8 cellular contexts compared by ENCODE assay signal in the genomic region with DNA sequence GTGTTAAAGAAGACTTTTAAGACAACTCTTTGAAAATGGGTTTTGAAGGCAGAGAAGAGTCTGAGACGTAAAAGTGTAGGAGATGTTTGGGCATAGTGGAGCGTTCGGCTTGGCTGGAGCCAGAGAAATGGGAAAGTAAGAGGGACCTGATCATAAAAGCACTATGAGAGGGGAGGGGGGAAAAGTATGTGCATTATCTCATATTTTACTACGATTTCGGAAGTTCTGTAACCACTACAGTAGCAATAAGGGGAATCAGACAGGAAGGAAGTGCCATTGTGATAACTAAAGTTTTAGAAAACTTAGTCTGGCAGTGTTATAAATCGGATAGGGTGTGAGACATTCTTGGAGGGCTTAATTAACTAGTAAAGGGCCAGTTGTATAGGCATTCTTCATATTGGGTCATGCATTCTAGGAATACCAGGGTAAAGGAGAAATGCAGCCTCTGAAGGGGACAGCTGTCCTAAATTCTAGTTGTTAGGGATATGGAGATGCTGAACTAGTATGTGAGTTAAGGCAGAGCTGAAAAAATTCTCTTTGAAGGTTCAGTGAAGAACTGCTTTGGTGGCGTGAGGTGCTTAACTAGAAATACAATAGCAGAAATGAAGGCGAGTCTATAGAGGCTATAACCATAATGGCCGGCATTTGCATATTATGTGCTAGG.
A peak's percentile ranks its signal among the peaks of the same experiment; 100 is the strongest.
DNase-seq lines count a peak whose midpoint lies in the region; ATAC-seq, FAIRE-seq and TF ChIP-seq lines count a peak whose summit lies in the region.

No MANE protein-coding gene starts in this region.

- POLR2A ChIA-PET in HepG2 (lab: Yijun Ruan, JAX), result no interaction called here
- POLR2A ChIA-PET in K562 (lab: Yijun Ruan, JAX), result no interaction called here

- H3K4me1 ChIP-seq in right lobe of liver (no peaks in the 10 kb centered on the region), HepG2 (ENCODE audit: insufficient read depth, low read length) (peaks cover 10% of the 10 kb centered on the region), K562 (replicated peaks in 1 of 2; ENCODE audit: control insufficient read depth in 2 of 2, insufficient read depth in 2 of 2, low read length in 2 of 2) (peaks cover 2 to 6% of the 10 kb centered on the region in 2 experiments; a peak in 4 of 5 replicates), mononuclear cell (ENCODE audit: insufficient read depth, low read length) (peaks cover 28% of the 10 kb centered on the region), vagina (peaks cover 10% of the 10 kb centered on the region)

- H3K36me3 ChIP-seq in right lobe of liver (no peaks in the 10 kb centered on the region), HepG2 (replicated peaks in 1 of 2; ENCODE audit: control insufficient read depth in 1 of 2, insufficient read depth in 2 of 2, low read length in 2 of 2) (no peaks in the 10 kb centered on the region), K562 (ENCODE audit: control insufficient read depth, insufficient read depth, low read length) (no peaks in the 10 kb centered on the region), vagina (no peaks in the 10 kb centered on the region)

- H3K4me3 ChIP-seq in right lobe of liver (peak overlapping the region in 2 of 3 donors; percentile 36 to 64), HepG2 (replicated peaks in 1 of 3; ENCODE audit: insufficient read depth in 1 of 3, low read depth in 2 of 3, low read length in 3 of 3) (no peak overlapping the region), K562 (peak overlapping the region; percentile 55), mononuclear cell (ENCODE audit: low read length) (peak overlapping the region; percentile 20), vagina (peak overlapping the region; percentile 40 to 59)

- H3K27me3 ChIP-seq in right lobe of liver, result no peaks in the 10 kb centered on the region
- peaks cover 0 to 11% of the 10 kb centered on the region in 2 experiments; a peak in 2 of 5 replicates for H3K27me3 ChIP-seq in HepG2 (ENCODE audit: control insufficient read depth in 1 of 2, insufficient read depth in 2 of 2, low read length in 2 of 2)
- no peaks in the 10 kb centered on the region for H3K27me3 ChIP-seq in K562 (ENCODE audit: control insufficient read depth in 2 of 2, insufficient read depth in 2 of 2, low read length in 2 of 2)
- H3K27me3 ChIP-seq in mononuclear cell (ENCODE audit: insufficient read depth, low read length), result no peaks in the 10 kb centered on the region
- H3K27me3 ChIP-seq in vagina, result no peaks in the 10 kb centered on the region

- in situ Hi-C loops in HepG2 (cut with HindIII; ENCODE audit: extremely low pct_ligation_motif_present, low pct_unique_long_range_greater_than_20kb), result no loop called here
- in situ Hi-C loops in K562 (cut with MboI), result no loop called here

- H3K4me2 ChIP-seq in HepG2 (ENCODE audit: low read depth, low read length) (no peak overlapping the region), K562 (ENCODE audit: insufficient read depth, low read length) (peak overlapping the region; percentile 85)

- DNase-seq in right lobe of liver (no peak), HepG2 (ENCODE audit: low spot score) (no peak), K562 (ENCODE audit: extremely low read depth in 1 of 4, low spot score in 3 of 4) (no peak), vagina (ENCODE audit: extremely low spot score in 2 of 2) (no peak), iPS-NIHi7 (ENCODE audit: extremely low spot score) (no peak), SIG-M5 treated with dmso at 0.1 percent for 504 hours (lab: John Stamatoyannopoulos, UW; ENCODE audit: unreplicated experiment) (no peak)

- H3K27ac ChIP-seq in right lobe of liver, result no peak overlapping the region
- no peak overlapping the region for H3K27ac ChIP-seq in HepG2 (ENCODE audit: extremely low read length, insufficient read depth, low read length)
- H3K27ac ChIP-seq in K562 (ENCODE audit: extremely low read depth, low read depth, low read length), result no peak overlapping the region
- H3K27ac ChIP-seq in vagina, result no peak overlapping the region

- FAIRE-seq in HepG2 (lab: Jason Lieb, UNC), result no peak
- FAIRE-seq in K562 (lab: Jason Lieb, UNC), result no peak

- intact Hi-C loops in right lobe of liver (cut with DNase I), result no loop called here
- intact Hi-C loops in HepG2 (cut with micrococcal nuclease; ENCODE audit: unreplicated experiment), result no loop called here
- intact Hi-C loops in K562 (cut with micrococcal nuclease), result no loop called here
- intact Hi-C loops in vagina (cut with DNase I), result no loop called here

- 48% methylated on average over 9 of the region's 9 CpGs for WGBS in right lobe of liver (ENCODE audit: insufficient coverage, low coverage, low lambda C conversion rate, missing lambda C conversion rate)
- 41% methylated on average over 9 of the region's 9 CpGs for WGBS in HepG2 (ENCODE audit: low lambda C conversion rate)
- whole genome bisulfite sequencing in K562 (ENCODE audit: insufficient coverage, low coverage, missing lambda C conversion rate), result 54% methylated on average over 9 of the region's 9 CpGs

- TF ChIP-seq CTCF in right lobe of liver (IDR thresholded peaks at IDR 0.05) (no peak), HepG2 (CRISPR knock-in tag; IDR thresholded peaks at IDR 0.05) (no peak), K562 (IDR thresholded peaks at IDR 0.05 in 2 of 3, conservative IDR thresholded peaks at IDR 0.05 in 1 of 3; ENCODE audit: insufficient read depth in 2 of 3, low read depth in 1 of 3, low read length in 3 of 3) (no peak), vagina (IDR thresholded peaks at IDR 0.05) (no peak)

- H4K20me1 ChIP-seq in HepG2 (ENCODE audit: insufficient read depth, low read length) (no peaks in the 10 kb centered on the region), K562 (replicated peaks; ENCODE audit: control insufficient read depth, insufficient read depth, low read length) (no peaks in the 10 kb centered on the region)

- H2AFZ ChIP-seq in HepG2 (ENCODE audit: low read length) (no peak overlapping the region), K562 (ENCODE audit: low read depth, low read length) (peak overlapping the region; percentile 90)

- no peaks in the 10 kb centered on the region for H3K79me2 ChIP-seq in HepG2 (ENCODE audit: insufficient read depth, low read length)
- H3K79me2 ChIP-seq in K562 (ENCODE audit: control insufficient read depth, insufficient read depth, low read length), result no peaks in the 10 kb centered on the region; the same call in 2 of the 3 replicates

- H3K9ac ChIP-seq in HepG2 (ENCODE audit: insufficient read depth, low read depth, low read length) (no peak overlapping the region), K562 (ENCODE audit: insufficient read depth in 1 of 2, low read depth in 2 of 2, low read length in 2 of 2) (peak overlapping the region in 1 of 2 experiments; percentile 64; a peak in 2 of 4 replicates)

- TF ChIP-seq EP300 in HepG2 (IDR thresholded peaks at IDR 0.05; ENCODE audit: low read depth in 2 of 2, low read length in 2 of 2) (no peak), HepG2 (CRISPR knock-in tag; IDR thresholded peaks at IDR 0.05; ENCODE audit: borderline replicate concordance) (no peak), K562 (IDR thresholded peaks at IDR 0.05; ENCODE audit: low read length) (no peak)

- TF ChIP-seq RAD21 in HepG2 (CRISPR knock-in tag; IDR thresholded peaks at IDR 0.05) (no peak), K562 (CRISPR knock-in tag; conservative IDR thresholded peaks at IDR 0.05 in 1 of 2, IDR thresholded peaks at IDR 0.05 in 1 of 2) (no peak)

- BruUV-seq in HepG2 (replicated peaks; lab: Mats Ljungman, UMichigan), result no TSS peak
- no TSS peak for BruUV-seq in K562 (replicated peaks; lab: Mats Ljungman, UMichigan)

- TF ChIP-seq POLR2A in right lobe of liver (IDR thresholded peaks at IDR 0.05), result no peak
- TF ChIP-seq POLR2A in HepG2 (IDR thresholded peaks at IDR 0.05; ENCODE audit: insufficient read depth in 1 of 2, low read depth in 2 of 2, low read length in 2 of 2), result no peak
- no peak for TF ChIP-seq POLR2A in K562 (conservative IDR thresholded peaks at IDR 0.05)
- no peak for TF ChIP-seq POLR2A in vagina (IDR thresholded peaks at IDR 0.05)

- no peaks in the 10 kb centered on the region for H3K9me3 ChIP-seq in right lobe of liver
- H3K9me3 ChIP-seq in HepG2 (ENCODE audit: low read length), result no peaks in the 10 kb centered on the region
- no peaks in the 10 kb centered on the region for H3K9me3 ChIP-seq in K562 (replicated peaks; ENCODE audit: control insufficient read depth, insufficient read depth, low read depth, low read length)
- no peaks in the 10 kb centered on the region for H3K9me3 ChIP-seq in mononuclear cell (ENCODE audit: low read depth, low read length)
- no peaks in the 10 kb centered on the region for H3K9me3 ChIP-seq in vagina

- no peaks in the 10 kb centered on the region for H3K9me1 ChIP-seq in K562 (ENCODE audit: control insufficient read depth, insufficient read depth, low read length)

- ATAC-seq in right lobe of liver, result peak in 1 of 4 donors; percentile 24
- ATAC-seq in HepG2, result no peak
- no peak for ATAC-seq in K562
- no peak for ATAC-seq in HG03135 (IDR thresholded peaks at IDR 0.05; ENCODE audit: unreplicated experiment)

- CTCF ChIA-PET in HepG2 (lab: Yijun Ruan, JAX; ENCODE audit: low intra/inter-chr PET ratio, low total read pairs), result no interaction called here
- CTCF ChIA-PET in K562 (lab: Yijun Ruan, JAX; ENCODE audit: low intra/inter-chr PET ratio), result no interaction called here

TF ChIP-seq in HepG2, 621 proteins besides CTCF, POLR2A, EP300 and RAD21 (continues in another document):
- TF ChIP-seq CREM (IDR thresholded peaks at IDR 0.05) (no peak), CREM (CRISPR knock-in tag; IDR thresholded peaks at IDR 0.05) (no peak), GABPA (IDR thresholded peaks at IDR 0.05; ENCODE audit: low read depth, low read length) (no peak), GABPA (CRISPR knock-in tag; IDR thresholded peaks at IDR 0.05; ENCODE audit: low read depth) (no peak), FOXO1 (CRISPR knock-in tag; IDR thresholded peaks at IDR 0.05) (no peak), CREB1 (IDR thresholded peaks at IDR 0.05) (no peak), CREB1 (CRISPR knock-in tag; IDR thresholded peaks at IDR 0.05) (no peak), ZNF878 (CRISPR knock-in tag; IDR thresholded peaks at IDR 0.05) (no peak), ZMYM3 (CRISPR knock-in tag; IDR thresholded peaks at IDR 0.05) (no peak)

TF ChIP-seq in K562, 482 proteins besides CTCF, POLR2A, EP300 and RAD21:
- no peak for TF ChIP-seq TAF7 (tag; IDR thresholded peaks at IDR 0.05)
- TF ChIP-seq SRSF9 (IDR thresholded peaks at IDR 0.05; ENCODE audit: borderline replicate concordance, low read depth, low read length), result no peak
- TF ChIP-seq ILF3 (IDR thresholded peaks at IDR 0.05; ENCODE audit: borderline replicate concordance), result no peak
TF ChIP-seq in K562: peak in this region for 0.

Comparison
In these comparisons a context has a peak if more than half of its experiments do, and no peak if none do; other contexts are left out.
1. H3K4me3 ChIP-seq: peak in right lobe of liver (2 of 3), K562 (single experiment), mononuclear cell (single experiment) and vagina (2 of 2); none in HepG2 (0 of 3).